ENCODE assay signal across 8 cellular contexts in the genomic region with DNA sequence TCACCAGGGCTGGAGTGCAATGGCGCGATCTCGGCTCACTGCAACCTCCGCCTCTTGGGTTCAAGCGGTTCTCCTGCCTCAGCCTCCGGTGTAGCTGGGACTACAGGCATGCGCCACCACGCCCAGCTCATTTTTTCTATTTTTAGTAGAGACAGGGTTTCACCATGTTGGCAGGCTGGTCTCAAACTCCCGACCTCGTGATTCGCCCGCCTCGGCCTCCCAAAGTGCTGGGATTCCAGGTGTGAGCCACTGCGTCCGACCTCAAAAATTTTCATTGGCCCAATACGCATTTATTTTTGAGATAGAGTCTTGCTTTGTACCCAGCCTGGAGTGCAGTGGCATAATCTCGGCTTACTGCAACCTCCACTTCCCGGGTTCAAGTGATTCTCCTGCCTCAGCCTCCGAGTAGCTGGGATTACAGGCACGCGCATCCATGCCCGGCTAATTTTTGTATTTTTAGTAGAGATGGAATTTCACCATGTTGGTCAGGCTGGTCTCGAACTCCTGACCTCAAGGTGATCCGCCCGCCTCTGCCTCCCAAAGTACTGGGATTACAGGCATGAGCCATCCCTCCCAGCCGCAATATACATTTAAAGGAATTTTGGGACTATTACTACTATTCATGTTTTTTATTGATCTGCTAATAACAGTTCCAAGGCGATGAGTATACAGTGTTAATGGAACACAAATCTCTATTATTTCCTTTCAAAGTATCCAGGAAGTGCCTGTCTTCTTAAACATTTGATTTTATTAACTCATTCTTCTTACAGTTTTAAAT. TPM values are rescaled to one million over a fixed set of nuclear protein-coding genes. Genes with fewer than 3 reads are reported as not detected.
A peak's percentile ranks its signal among the peaks of the same experiment; 100 is the strongest.
DNase-seq lines count a peak whose midpoint lies in the region; ATAC-seq and TF ChIP-seq lines count a peak whose summit lies in the region.
"Not testable (repeated sequence)": the region's sequence is repeated elsewhere in the genome, so short reads cannot be mapped to it uniquely, and the experiment has no call there.

No MANE protein-coding gene starts in this region.

- DNase-seq in BJ (ENCODE audit: low read depth); HL-60 (ENCODE audit: low read depth in 1 of 2, low spot score in 1 of 2); RWPE1 (ENCODE audit: low spot score); activated naive CD4-positive, alpha-beta T cell treated with anti-CD3 and anti-CD28 coated beads for 36 hours; right atrium auricular region (ENCODE audit: low spot score); stimulated activated naive CD8-positive, alpha-beta T cell treated with anti-CD3 and anti-CD28 coated beads, Interleukin-15, amount 100 ng/mL, for 72 hours: not testable (repeated sequence)

- H3K4me1 Mint-ChIP-seq in activated naive CD4-positive, alpha-beta T cell treated with anti-CD3 and anti-CD28 coated beads for 36 hours (ENCODE audit: low read depth) = peaks cover 22% of the 10 kb centered on the region
- peaks cover 20% of the 10 kb centered on the region for H3K4me1 Mint-ChIP-seq in dendritic cell treated with granulocyte-macrophage colony-stimulating factor and Interleukin-4, amounts not matched to agents 40 ng/mL and 50 ng/mL, for 4 days (ENCODE audit: low read depth)
- H3K4me1 Mint-ChIP-seq in nephron = peaks cover 28% of the 10 kb centered on the region
- peaks cover 38% of the 10 kb centered on the region for H3K4me1 Mint-ChIP-seq in stimulated activated naive CD8-positive, alpha-beta T cell treated with anti-CD3 and anti-CD28 coated beads, Interleukin-15, amount 100 ng/mL, for 72 hours

- H3K27me3 ChIP-seq in BJ (ENCODE audit: control insufficient read depth, insufficient read depth, low read length); HL-60 (ENCODE audit: insufficient read depth, poor library complexity, severe bottlenecking); right atrium auricular region: not testable (repeated sequence)

- peak overlapping the region; percentile 98 for H3K27ac Mint-ChIP-seq in activated naive CD4-positive, alpha-beta T cell treated with anti-CD3 and anti-CD28 coated beads for 36 hours
- H3K27ac Mint-ChIP-seq in dendritic cell treated with granulocyte-macrophage colony-stimulating factor and Interleukin-4, amounts not matched to agents 40 ng/mL and 50 ng/mL, for 4 days = peak overlapping the region; percentile 98
- peak overlapping the region; percentile 99 to 100 (median 99) for H3K27ac Mint-ChIP-seq in nephron
- H3K27ac Mint-ChIP-seq in stimulated activated naive CD8-positive, alpha-beta T cell treated with anti-CD3 and anti-CD28 coated beads, Interleukin-15, amount 100 ng/mL, for 72 hours = peak overlapping the region; percentile 98 to 100

- H3K27ac ChIP-seq in HL-60 (replicated peaks) (peak overlapping the region; percentile 98), RWPE1 (peak overlapping the region; percentile 99), right atrium auricular region (peak overlapping the region; percentile 100)

- H3K9me3 Mint-ChIP-seq in activated naive CD4-positive, alpha-beta T cell treated with anti-CD3 and anti-CD28 coated beads for 36 hours; dendritic cell treated with granulocyte-macrophage colony-stimulating factor and Interleukin-4, amounts not matched to agents 40 ng/mL and 50 ng/mL, for 4 days; nephron; stimulated activated naive CD8-positive, alpha-beta T cell treated with anti-CD3 and anti-CD28 coated beads, Interleukin-15, amount 100 ng/mL, for 72 hours: not testable (repeated sequence)

- peaks cover 18% of the 10 kb centered on the region for H3K36me3 Mint-ChIP-seq in activated naive CD4-positive, alpha-beta T cell treated with anti-CD3 and anti-CD28 coated beads for 36 hours (ENCODE audit: low read depth)
- H3K36me3 Mint-ChIP-seq in dendritic cell treated with granulocyte-macrophage colony-stimulating factor and Interleukin-4, amounts not matched to agents 40 ng/mL and 50 ng/mL, for 4 days (ENCODE audit: low read depth) = peaks cover 41% of the 10 kb centered on the region
- H3K36me3 Mint-ChIP-seq in nephron (ENCODE audit: low read depth) = peaks cover 25% of the 10 kb centered on the region

- H3K4me1 ChIP-seq in right atrium auricular region = peaks cover 0 to 32% of the 10 kb centered on the region in 2 donors

- H3K9me3 ChIP-seq in right atrium auricular region = not testable (repeated sequence)

- TF ChIP-seq CTCF in BJ (IDR thresholded peaks at IDR 0.05; ENCODE audit: insufficient read depth, low read depth, low read length); HL-60 (IDR thresholded peaks at IDR 0.05; ENCODE audit: insufficient read depth, low read length); RWPE1 (conservative IDR thresholded peaks at IDR 0.05; ENCODE audit: low read depth); right atrium auricular region (IDR thresholded peaks at IDR 0.05); nephron (IDR thresholded peaks at IDR 0.05; ENCODE audit: unreplicated experiment in 3 of 3): not testable (repeated sequence)

- H3K4me3 Mint-ChIP-seq in activated naive CD4-positive, alpha-beta T cell treated with anti-CD3 and anti-CD28 coated beads for 36 hours = peak overlapping the region; percentile 93
- peak overlapping the region; percentile 86 for H3K4me3 Mint-ChIP-seq in dendritic cell treated with granulocyte-macrophage colony-stimulating factor and Interleukin-4, amounts not matched to agents 40 ng/mL and 50 ng/mL, for 4 days
- peak overlapping the region; percentile 95 to 100 (median 97) for H3K4me3 Mint-ChIP-seq in nephron
- peak overlapping the region; percentile 92 to 99 for H3K4me3 Mint-ChIP-seq in stimulated activated naive CD8-positive, alpha-beta T cell treated with anti-CD3 and anti-CD28 coated beads, Interleukin-15, amount 100 ng/mL, for 72 hours

- CTCF ChIA-PET in BJ (lab: Yijun Ruan, JAX); RWPE1 (lab: Yijun Ruan, JAX); activated naive CD4-positive, alpha-beta T cell treated with anti-CD3 and anti-CD28 coated beads for 36 hours (lab: Charles Lee): not testable (repeated sequence)

- H3K27me3 Mint-ChIP-seq in activated naive CD4-positive, alpha-beta T cell treated with anti-CD3 and anti-CD28 coated beads for 36 hours (ENCODE audit: low read depth); dendritic cell treated with granulocyte-macrophage colony-stimulating factor and Interleukin-4, amounts not matched to agents 40 ng/mL and 50 ng/mL, for 4 days; nephron (ENCODE audit: low read depth); stimulated activated naive CD8-positive, alpha-beta T cell treated with anti-CD3 and anti-CD28 coated beads, Interleukin-15, amount 100 ng/mL, for 72 hours: not testable (repeated sequence)

- ATAC-seq in stimulated activated naive CD8-positive, alpha-beta T cell treated with anti-CD3 and anti-CD28 coated beads, Interleukin-15, amount 100 ng/mL, for 72 hours = not testable (repeated sequence)

- H3K36me3 ChIP-seq in BJ (ENCODE audit: control insufficient read depth, insufficient read depth, low read length); right atrium auricular region: not testable (repeated sequence)

- POLR2A ChIA-PET in BJ (lab: Charles Lee); RWPE1 (lab: Yijun Ruan, JAX; ENCODE audit: low non-redundant PET): not testable (repeated sequence)

- H3K4me3 ChIP-seq in BJ (ENCODE audit: low read depth, low read length) (peak overlapping the region; percentile 100), HL-60 (replicated peaks; ENCODE audit: insufficient read depth, low read length) (peak overlapping the region; percentile 63), right atrium auricular region (peak overlapping the region; percentile 93 to 98)

- intact Hi-C loops in activated naive CD4-positive, alpha-beta T cell treated with anti-CD3 and anti-CD28 coated beads for 36 hours (cut with micrococcal nuclease) = loop anchor here (5.0 kb wide), 2 partner anchors 471 to 869 kb away; no protein-coding TSS in a partner anchor
- intact Hi-C loops in dendritic cell treated with granulocyte-macrophage colony-stimulating factor and Interleukin-4, amounts not matched to agents 40 ng/mL and 50 ng/mL, for 4 days (cut with micrococcal nuclease) = not testable (repeated sequence)

RNA-seq across cellular contexts. Expression of gene LUC7L2, which starts 1.8 kb away (rescaled TPM):
- polyA plus RNA-seq in BJ (2011; rRNA removed) = 22.3 and 34.9 TPM in 2 replicates
- 14.7 and 19.7 TPM in 2 replicates for polyA minus RNA-seq in BJ (2011; rRNA and poly(A)+ RNA removed)
- total RNA-seq in activated naive CD4-positive, alpha-beta T cell treated with anti-CD3 and anti-CD28 coated beads for 36 hours = 100 to 1,000 TPM; 132 to 138 TPM
- 10 to 100 TPM; 35.0 to 37.2 TPM for total RNA-seq in right atrium auricular region

RNA-seq across cellular contexts. Expression of gene FMC1, which starts 16.8 kb away (rescaled TPM):
- polyA plus RNA-seq in BJ (2011; rRNA removed) = 9.9 and 12.1 TPM in 2 replicates
- polyA minus RNA-seq in BJ (2011; rRNA and poly(A)+ RNA removed) = 5.4 and 6.5 TPM in 2 replicates
- 10 to 100 TPM in 1 of 2 experiments, 1 to 10 TPM in 1; 7.1 to 10.6 TPM for total RNA-seq in activated naive CD4-positive, alpha-beta T cell treated with anti-CD3 and anti-CD28 coated beads for 36 hours
- 10 to 100 TPM; 20.2 to 45.9 TPM for total RNA-seq in right atrium auricular region
